In genomic region chr14:91325211-91325610, GRCh38 we compare ENCODE assay signal across 13 cellular contexts.
A peak's percentile ranks its signal among the peaks of the same experiment; 100 is the strongest.
DNase-seq lines count a peak whose midpoint lies in the region; ATAC-seq, FAIRE-seq and TF ChIP-seq lines count a peak whose summit lies in the region.
"Had no signal": no experiment of that assay in that cellular context is flagged by ENCODE, and none has a peak within 500 bp of the region (broad histone marks: within the 10 kb centered on the region; RNA-seq: fewer than 3 reads in every experiment).

No MANE protein-coding gene starts in this region.

- H2AK5ac ChIP-seq in H9 (ENCODE audit: insufficient read length, low read length): no peak overlapping the region

- no peak for TF ChIP-seq CTCF in CD4-positive, alpha-beta T cell (IDR thresholded peaks at IDR 0.05)
- TF ChIP-seq CTCF in nephron progenitor cell (IDR thresholded peaks at IDR 0.05) (no peak), H9 (conservative IDR thresholded peaks at IDR 0.05) (no peak), colonic mucosa (IDR thresholded peaks at IDR 0.05) (no peak)

- intact Hi-C loops in CD4-positive, alpha-beta T cell (cut with DNase I, micrococcal nuclease): loop anchor here in 1 of 2 experiments (2.0 kb wide), 1 partner anchor 24 kb away; no protein-coding TSS in a partner anchor
- intact Hi-C loops in colonic mucosa (cut with DNase I): no loop called here

- CTCF ChIA-PET in CD4-positive, alpha-beta T cell (lab: Charles Lee): interaction anchor here (1.0 to 4.9 kb wide), 3 partner anchors 71 to 94 kb away, joined by 3 to 53 read pairs (median 3); partner anchors contain the start of gene CCDC88C

- WGBS in H9 (ENCODE audit: extremely low coverage, insufficient read length, low lambda C conversion rate): no CpG with 5 or more reads among the region's 7 CpGs

- no peaks in the 10 kb centered on the region for H3K23me2 ChIP-seq in H9 (ENCODE audit: insufficient read length, low read depth, low read length, poor library complexity, severe bottlenecking)

- H4K5ac ChIP-seq in H9 (ENCODE audit: insufficient read length, low read depth, low read length): no peak overlapping the region

- H3K4me1 Mint-ChIP-seq in CD4-positive, alpha-beta T cell (ENCODE audit: low read depth): peaks cover 84% of the 10 kb centered on the region
- H3K4me1 Mint-ChIP-seq in activated T-helper 17 cell treated with anti-CD3 and anti-CD28 coated beads, Interleukin-2, amount 50 U/mL, for 72 hours: peaks cover 21% of the 10 kb centered on the region
- peaks cover 75% of the 10 kb centered on the region for H3K4me1 Mint-ChIP-seq in nephron progenitor cell
- H3K4me1 Mint-ChIP-seq in H9: peaks cover 10 to 12% of the 10 kb centered on the region in 2 experiments

- no peak overlapping the region for H3K14ac ChIP-seq in H9 (ENCODE audit: insufficient read depth, low read length)

- H3K27me3 ChIP-seq in CD4-positive, alpha-beta T cell (ENCODE audit: control insufficient read depth, insufficient read depth, low read length): no peaks in the 10 kb centered on the region
- H3K27me3 ChIP-seq in H9 (ENCODE audit: insufficient read depth, low read length) (no peaks in the 10 kb centered on the region), colonic mucosa (no peaks in the 10 kb centered on the region)
- H3K27me3 ChIP-seq: foreskin keratinocyte, thyroid gland had no signal

- H3K23ac ChIP-seq in H9 (ENCODE audit: insufficient read length, low read depth, low read length): no peak overlapping the region

- H2BK15ac ChIP-seq in H9 (ENCODE audit: low read depth, low read length): no peak overlapping the region

- H3K9me3 Mint-ChIP-seq in CD4-positive, alpha-beta T cell: no peaks in the 10 kb centered on the region
- H3K9me3 Mint-ChIP-seq in activated T-helper 17 cell treated with anti-CD3 and anti-CD28 coated beads, Interleukin-2, amount 50 U/mL, for 72 hours: no peaks in the 10 kb centered on the region
- H3K9me3 Mint-ChIP-seq in nephron progenitor cell (no peaks in the 10 kb centered on the region), H9 (no peaks in the 10 kb centered on the region)

- DNase-seq in CD4-positive, alpha-beta T cell: no peak
- no peak for DNase-seq in GM12892 (ENCODE audit: insufficient read length)
- no peak for DNase-seq in nephron progenitor cell
- no peak for DNase-seq in H9
- no peak for DNase-seq in colonic mucosa
- no peak for DNase-seq in inferior parietal cortex (ENCODE audit: extremely low spot score)
- no peak for DNase-seq in H54 (ENCODE audit: insufficient read length, low spot score)
- DNase-seq: activated CD8-positive, alpha-beta memory T cell treated with anti-CD3 and anti-CD28 coated beads for 24 hours; foreskin keratinocyte; H7 had no signal

- H3K27ac Mint-ChIP-seq in CD4-positive, alpha-beta T cell: peak overlapping the region; percentile 97
- H3K27ac Mint-ChIP-seq in activated T-helper 17 cell treated with anti-CD3 and anti-CD28 coated beads, Interleukin-2, amount 50 U/mL, for 72 hours: peak overlapping the region; percentile 93
- H3K27ac Mint-ChIP-seq in nephron progenitor cell (peak overlapping the region; percentile 88), H9 (no peak overlapping the region; a peak in 1 of 7 replicates)

- H2BK120ac ChIP-seq in H9 (ENCODE audit: low read depth, low read length, poor library complexity, severe bottlenecking): no peak overlapping the region

- no peak overlapping the region for H4K8ac ChIP-seq in H9 (replicated peaks; ENCODE audit: insufficient read length, low read depth, low read length)

- no peaks in the 10 kb centered on the region for H3K79me1 ChIP-seq in H9 (ENCODE audit: insufficient read depth, low read depth, low read length, poor library complexity, severe bottlenecking)

- H3K27me3 Mint-ChIP-seq in CD4-positive, alpha-beta T cell: no peaks in the 10 kb centered on the region
- H3K27me3 Mint-ChIP-seq in activated T-helper 17 cell treated with anti-CD3 and anti-CD28 coated beads, Interleukin-2, amount 50 U/mL, for 72 hours: no peaks in the 10 kb centered on the region
- H3K27me3 Mint-ChIP-seq in nephron progenitor cell (ENCODE audit: low read depth, poor library complexity) (peaks cover 13% of the 10 kb centered on the region), H9 (ENCODE audit: low read depth) (no peaks in the 10 kb centered on the region)

- no peaks in the 10 kb centered on the region for H3K36me3 ChIP-seq in colonic mucosa
- H3K36me3 ChIP-seq: thyroid gland had no signal

- POLR2A ChIA-PET in CD4-positive, alpha-beta T cell (lab: Charles Lee): interaction anchor here (0.6 to 4.6 kb wide), 9 partner anchors 10 to 542 kb away, joined by 3 to 49 read pairs (median 5); partner anchors contain the start of gene CCDC88C

- H3K4me3 ChIP-seq in colonic mucosa: no peak overlapping the region
- H3K4me3 ChIP-seq: thyroid gland had no signal

- no peak overlapping the region for H3K9ac ChIP-seq in H9 (ENCODE audit: extremely low read depth, insufficient read length, low read length)
- H3K9ac ChIP-seq in colonic mucosa (ENCODE audit: low read depth in 2 of 2, low read length in 2 of 2): no peak overlapping the region

- H3K18ac ChIP-seq in H9 (ENCODE audit: insufficient read length, low read depth, low read length): no peak overlapping the region

- H3K4me1 ChIP-seq in H9 (ENCODE audit: insufficient read depth, low read length) (no peaks in the 10 kb centered on the region), colonic mucosa (no peaks in the 10 kb centered on the region)
- H3K4me1 ChIP-seq: foreskin keratinocyte had no signal

- H2BK20ac ChIP-seq in H9 (ENCODE audit: low read depth, low read length, poor library complexity, severe bottlenecking): no peak overlapping the region

- H3K4me3 Mint-ChIP-seq in CD4-positive, alpha-beta T cell: peak overlapping the region; percentile 57
- H3K4me3 Mint-ChIP-seq in activated T-helper 17 cell treated with anti-CD3 and anti-CD28 coated beads, Interleukin-2, amount 50 U/mL, for 72 hours: peak overlapping the region; percentile 86
- no peak overlapping the region for H3K4me3 Mint-ChIP-seq in nephron progenitor cell
- no peak overlapping the region for H3K4me3 Mint-ChIP-seq in H9

- H3K9me3 ChIP-seq in CD4-positive, alpha-beta T cell (ENCODE audit: control insufficient read depth, low read length): no peaks in the 10 kb centered on the region
- H3K9me3 ChIP-seq in H9 (ENCODE audit: control insufficient read depth, low read depth, low read length) (no peaks in the 10 kb centered on the region), colonic mucosa (no peaks in the 10 kb centered on the region)
- H3K9me3 ChIP-seq: thyroid gland had no signal

- no peak overlapping the region for H3K4me2 ChIP-seq in H9 (ENCODE audit: insufficient read depth, insufficient read length, low read length)

- H3K79me2 ChIP-seq in H9 (ENCODE audit: insufficient read depth, low read length): no peaks in the 10 kb centered on the region

- H2BK5ac ChIP-seq in H9 (ENCODE audit: insufficient read length, low read length): no peak overlapping the region

- H3K4ac ChIP-seq in H9 (ENCODE audit: low read depth, low read length): no peak overlapping the region

- peak overlapping the region; percentile 95 for H3K27ac ChIP-seq in CD4-positive, alpha-beta T cell (ENCODE audit: low read depth, low read length)
- H3K27ac ChIP-seq in H9 (ENCODE audit: insufficient read length, low read depth, low read length) (no peak overlapping the region), colonic mucosa (no peak overlapping the region)
- H3K27ac ChIP-seq: foreskin keratinocyte had no signal

- no peak overlapping the region for H2AFZ ChIP-seq in H9 (ENCODE audit: low read length)

- no peak overlapping the region for H4K91ac ChIP-seq in H9 (ENCODE audit: insufficient read length, low read depth, low read length)

- H3T11ph ChIP-seq in H9 (ENCODE audit: low read length): no peak overlapping the region

- H2BK12ac ChIP-seq in H9 (ENCODE audit: insufficient read length, low read depth, low read length): no peak overlapping the region

- H4K20me1 ChIP-seq in H9 (ENCODE audit: control insufficient read depth, insufficient read depth, insufficient read length): no peaks in the 10 kb centered on the region

- H3K36me3 Mint-ChIP-seq in CD4-positive, alpha-beta T cell (ENCODE audit: low read depth): peaks cover 87% of the 10 kb centered on the region
- peaks cover 82% of the 10 kb centered on the region for H3K36me3 Mint-ChIP-seq in activated T-helper 17 cell treated with anti-CD3 and anti-CD28 coated beads, Interleukin-2, amount 50 U/mL, for 72 hours (ENCODE audit: low read depth)
- H3K36me3 Mint-ChIP-seq in nephron progenitor cell (ENCODE audit: low read depth) (peaks cover 33% of the 10 kb centered on the region), H9 (ENCODE audit: insufficient read depth in 1 of 3, low read depth in 3 of 3) (peaks cover 8 to 58% (median 23%) of the 10 kb centered on the region in 3 experiments; a peak in 5 of 7 replicates)

- FAIRE-seq in GM12892 (lab: Jason Lieb, UNC) (peak; percentile 42), H54 (lab: Jason Lieb, UNC) (no peak)
- FAIRE-seq: keratinocyte had no signal

- no peak overlapping the region for H3K56ac ChIP-seq in H9 (ENCODE audit: insufficient read length, low read depth, low read length)

- no peak for ATAC-seq in CD4-positive, alpha-beta T cell (ENCODE audit: poor library complexity)
- no peak for ATAC-seq in activated T-helper 17 cell treated with anti-CD3 and anti-CD28 coated beads, Interleukin-2, amount 50 U/mL, for 72 hours (replicated peaks)
- ATAC-seq: foreskin keratinocyte had no signal

- TF ChIP-seq POLR2A in GM12892 (IDR thresholded peaks at IDR 0.05; ENCODE audit: low read depth, low read length) (no peak), H54 (IDR thresholded peaks at IDR 0.05; ENCODE audit: low read depth, low read length) (no peak)

Comparison
In these comparisons a context has a peak if more than half of its experiments do, and no peak if none do; other contexts are left out.
1. H3K27ac Mint-ChIP-seq: peak in CD4-positive, alpha-beta T cell (single experiment), activated T-helper 17 cell treated with anti-CD3 and anti-CD28 coated beads, Interleukin-2, amount 50 U/mL, for 72 hours (single experiment) and nephron progenitor cell (single experiment); none in H9 (0 of 3).
2. H3K4me3 Mint-ChIP-seq: peak in CD4-positive, alpha-beta T cell (single experiment) and activated T-helper 17 cell treated with anti-CD3 and anti-CD28 coated beads, Interleukin-2, amount 50 U/mL, for 72 hours (single experiment); none in nephron progenitor cell (single experiment) and H9 (0 of 2).